Comparison of ENCODE assay signal across 2 cellular contexts in the genomic region with DNA sequence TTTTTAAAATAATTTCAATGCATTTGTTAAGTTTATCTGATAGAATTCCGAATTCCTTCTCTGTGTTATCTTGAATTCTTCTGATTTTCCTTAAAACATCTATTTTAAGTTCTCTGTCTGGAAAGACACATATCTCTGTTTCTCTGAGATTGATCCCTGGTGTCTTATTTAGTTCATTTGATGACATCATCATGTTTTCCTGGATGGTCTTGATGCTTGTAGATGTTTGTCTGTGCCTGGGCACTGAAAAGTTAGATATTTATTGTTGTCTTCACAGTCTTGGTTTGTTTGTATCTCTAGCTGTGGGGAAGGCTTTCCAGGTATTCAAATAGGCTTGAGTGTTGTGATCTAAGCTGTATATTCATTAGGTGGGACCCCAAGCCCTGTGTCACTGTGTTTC.
TF ChIP-seq lines count a peak whose summit lies in the region.

No MANE protein-coding gene starts in this region.

TF ChIP-seq in HepG2, 621 proteins besides CTCF, POLR2A, EP300 and RAD21 (continued from another document):
- TF ChIP-seq ZNF503 (CRISPR knock-in tag; IDR thresholded peaks at IDR 0.05) = no peak
- TF ChIP-seq, protein P1, sequence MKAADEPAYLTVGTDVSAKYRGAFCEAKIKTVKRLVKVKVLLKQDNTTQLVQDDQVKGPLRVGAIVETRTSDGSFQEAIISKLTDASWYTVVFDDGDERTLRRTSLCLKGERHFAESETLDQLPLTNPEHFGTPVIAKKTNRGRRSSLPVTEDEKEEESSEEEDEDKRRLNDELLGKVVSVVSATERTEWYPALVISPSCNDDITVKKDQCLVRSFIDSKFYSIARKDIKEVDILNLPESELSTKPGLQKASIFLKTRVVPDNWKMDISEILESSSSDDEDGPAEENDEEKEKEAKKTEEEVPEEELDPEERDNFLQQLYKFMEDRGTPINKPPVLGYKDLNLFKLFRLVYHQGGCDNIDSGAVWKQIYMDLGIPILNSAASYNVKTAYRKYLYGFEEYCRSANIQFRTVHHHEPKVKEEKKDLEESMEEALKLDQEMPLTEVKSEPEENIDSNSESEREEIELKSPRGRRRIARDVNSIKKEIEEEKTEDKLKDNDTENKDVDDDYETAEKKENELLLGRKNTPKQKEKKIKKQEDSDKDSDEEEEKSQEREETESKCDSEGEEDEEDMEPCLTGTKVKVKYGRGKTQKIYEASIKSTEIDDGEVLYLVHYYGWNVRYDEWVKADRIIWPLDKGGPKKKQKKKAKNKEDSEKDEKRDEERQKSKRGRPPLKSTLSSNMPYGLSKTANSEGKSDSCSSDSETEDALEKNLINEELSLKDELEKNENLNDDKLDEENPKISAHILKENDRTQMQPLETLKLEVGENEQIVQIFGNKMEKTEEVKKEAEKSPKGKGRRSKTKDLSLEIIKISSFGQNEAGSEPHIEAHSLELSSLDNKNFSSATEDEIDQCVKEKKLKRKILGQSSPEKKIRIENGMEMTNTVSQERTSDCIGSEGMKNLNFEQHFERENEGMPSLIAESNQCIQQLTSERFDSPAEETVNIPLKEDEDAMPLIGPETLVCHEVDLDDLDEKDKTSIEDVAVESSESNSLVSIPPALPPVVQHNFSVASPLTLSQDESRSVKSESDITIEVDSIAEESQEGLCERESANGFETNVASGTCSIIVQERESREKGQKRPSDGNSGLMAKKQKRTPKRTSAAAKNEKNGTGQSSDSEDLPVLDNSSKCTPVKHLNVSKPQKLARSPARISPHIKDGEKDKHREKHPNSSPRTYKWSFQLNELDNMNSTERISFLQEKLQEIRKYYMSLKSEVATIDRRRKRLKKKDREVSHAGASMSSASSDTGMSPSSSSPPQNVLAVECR (CRISPR knock-in tag; IDR thresholded peaks at IDR 0.05; ENCODE audit: borderline replicate concordance) = no peak
- TF ChIP-seq THAP11 (CRISPR knock-in tag; IDR thresholded peaks at IDR 0.05) = no peak

TF ChIP-seq in A549, 52 proteins besides CTCF, POLR2A, EP300 and RAD21 (continued from another document):
- no peak for TF ChIP-seq EHMT2 (IDR thresholded peaks at IDR 0.05; ENCODE audit: low read depth)
- TF ChIP-seq, protein P2, sequence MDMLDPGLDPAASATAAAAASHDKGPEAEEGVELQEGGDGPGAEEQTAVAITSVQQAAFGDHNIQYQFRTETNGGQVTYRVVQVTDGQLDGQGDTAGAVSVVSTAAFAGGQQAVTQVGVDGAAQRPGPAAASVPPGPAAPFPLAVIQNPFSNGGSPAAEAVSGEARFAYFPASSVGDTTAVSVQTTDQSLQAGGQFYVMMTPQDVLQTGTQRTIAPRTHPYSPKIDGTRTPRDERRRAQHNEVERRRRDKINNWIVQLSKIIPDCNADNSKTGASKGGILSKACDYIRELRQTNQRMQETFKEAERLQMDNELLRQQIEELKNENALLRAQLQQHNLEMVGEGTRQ (IDR thresholded peaks at IDR 0.05) = no peak
- TF ChIP-seq E2F6 (IDR thresholded peaks at IDR 0.05; ENCODE audit: borderline replicate concordance, low read depth) = no peak
- no peak for TF ChIP-seq CEBPB (IDR thresholded peaks at IDR 0.05)
- TF ChIP-seq PHF8 (IDR thresholded peaks at IDR 0.05; ENCODE audit: borderline replicate concordance, low read depth) = no peak
- TF ChIP-seq ZSCAN20 (CRISPR knock-in tag; IDR thresholded peaks at IDR 0.05) = no peak
- no peak for TF ChIP-seq FOSB (CRISPR knock-in tag; IDR thresholded peaks at IDR 0.05)
- TF ChIP-seq SMC3 (IDR thresholded peaks at IDR 0.05) = no peak
- no peak for TF ChIP-seq NR3C1 (IDR thresholded peaks at IDR 0.05)
- no peak for TF ChIP-seq BCL3 (IDR thresholded peaks at IDR 0.05)
